9 cellular contexts compared by ENCODE assay signal in the genomic region with DNA sequence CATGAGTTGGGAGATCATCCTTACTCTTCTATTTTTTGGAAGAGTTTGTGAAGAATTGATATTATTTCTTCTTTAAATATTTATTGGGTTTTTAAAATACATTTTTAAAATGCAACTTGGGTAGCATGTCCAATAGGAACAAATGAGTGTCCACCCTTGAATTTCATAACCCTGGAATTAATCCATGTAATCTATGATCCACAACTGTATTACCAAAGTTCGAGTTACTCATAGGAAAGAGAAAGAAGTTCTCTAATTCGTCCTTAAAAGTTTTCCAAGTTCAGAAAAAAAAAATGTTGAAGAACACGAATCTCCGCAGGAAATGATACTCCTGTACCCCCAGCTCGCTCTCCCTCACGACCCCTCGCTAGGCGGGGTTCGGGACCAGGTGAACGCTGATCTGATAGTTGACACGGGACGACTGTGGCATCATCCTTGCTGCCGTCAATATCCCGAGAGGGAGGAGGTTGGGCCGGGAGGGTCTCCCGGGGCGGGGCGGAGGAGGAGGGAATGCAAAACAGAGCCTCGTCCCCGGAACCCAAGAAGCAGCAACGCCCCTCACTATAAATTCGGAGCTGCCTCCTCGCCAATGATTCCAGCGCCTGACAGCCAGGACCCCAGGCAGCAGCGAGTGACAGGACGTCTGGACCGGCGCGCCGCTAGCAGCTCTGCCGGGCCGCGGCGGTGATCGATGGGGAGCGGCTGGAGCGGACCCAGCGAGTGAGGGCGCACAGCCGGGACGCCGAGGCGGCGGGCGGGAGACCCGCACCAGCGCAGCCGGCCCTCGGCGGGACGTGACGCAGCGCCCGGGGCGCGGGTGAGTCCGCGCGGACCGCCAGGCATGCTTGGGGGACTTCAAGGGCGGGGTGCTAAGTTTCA. TPM values are rescaled to one million over a fixed set of nuclear protein-coding genes. Genes with fewer than 3 reads are reported as not detected.
A peak's percentile ranks its signal among the peaks of the same experiment; 100 is the strongest.
DNase-seq lines count a peak whose midpoint lies in the region; ATAC-seq and TF ChIP-seq lines count a peak whose summit lies in the region.
"Had no signal": no experiment of that assay in that cellular context is flagged by ENCODE, and none has a peak within 500 bp of the region (broad histone marks: within the 10 kb centered on the region; RNA-seq: fewer than 3 reads in every experiment).

TSS of gene AGTR1 (plus strand) at position 593 of the 879 bp plus-strand sequence. CDS start 43,133 bp downstream, outside the sequence.

- H3K9ac ChIP-seq in HUES48 (ENCODE audit: low read depth, low read length), result no peak within 1 kb of the TSS

- TF ChIP-seq POLR2A in suprapubic skin (IDR thresholded peaks at IDR 0.05), result peak; percentile 19 to 89

- DNase-seq in chondrocyte (ENCODE audit: low spot score) (no peak), left kidney (ENCODE audit: low read depth, low spot score) (peak; percentile 90), suprapubic skin (ENCODE audit: low spot score in 2 of 2) (peak; percentile 92 to 94), epidermal melanocyte (ENCODE audit: insufficient read length, low spot score) (no peak)
- DNase-seq in activated T-cell treated with anti-CD3 and anti-CD28 coated beads, Interleukin-2, amount 50 U/mL, for 1 hour, result no peak
- DNase-seq: SHP77 treated with DMSO at 0.1 percent for 48 hours had no signal

- 3% methylated on average over 33 of the region's 61 CpGs for WGBS in suprapubic skin

- H3K4me1 Mint-ChIP-seq in chondrocyte (ENCODE audit: low read depth), result peaks cover 13% of the 10 kb centered on the region

- no peaks in the 10 kb centered on the region for H3K9me3 ChIP-seq in HUES48 (ENCODE audit: control insufficient read depth, insufficient read depth, low read length)
- no peaks in the 10 kb centered on the region for H3K9me3 ChIP-seq in suprapubic skin

- ATAC-seq in HG03571 (IDR thresholded peaks at IDR 0.05; ENCODE audit: unreplicated experiment) (no peak), HG02610 (IDR thresholded peaks at IDR 0.05; ENCODE audit: unreplicated experiment) (no peak)

- TF ChIP-seq CTCF in chondrocyte (IDR thresholded peaks at IDR 0.05), result no peak
- no peak for TF ChIP-seq CTCF in suprapubic skin (IDR thresholded peaks at IDR 0.05)

- H3K27me3 ChIP-seq in HUES48 (ENCODE audit: control insufficient read depth, insufficient read depth, low read length) (peaks cover 38% of the 10 kb centered on the region), suprapubic skin (peaks cover 12% of the 10 kb centered on the region)

- peak within 1 kb of the TSS; percentile 76 for H3K27ac Mint-ChIP-seq in chondrocyte (ENCODE audit: unreplicated experiment)

- H3K4me3 ChIP-seq in HUES48 (ENCODE audit: low read depth, low read length) (peak within 1 kb of the TSS; percentile 56), suprapubic skin (peak within 1 kb of the TSS; percentile 50)

- H3K4me1 ChIP-seq in HUES48 (ENCODE audit: control insufficient read depth, insufficient read depth, low read length), result no peaks in the 10 kb centered on the region
- peaks cover 7% of the 10 kb centered on the region for H3K4me1 ChIP-seq in suprapubic skin

- no peaks in the 10 kb centered on the region for H3K36me3 ChIP-seq in HUES48 (ENCODE audit: control insufficient read depth, insufficient read depth, low read length)
- no peaks in the 10 kb centered on the region for H3K36me3 ChIP-seq in suprapubic skin

- peak within 1 kb of the TSS; percentile 90 for H3K4me3 Mint-ChIP-seq in chondrocyte (ENCODE audit: unreplicated experiment)

- H3K36me3 Mint-ChIP-seq in chondrocyte (ENCODE audit: low read depth), result no peaks in the 10 kb centered on the region

- peaks cover under 1% of the 10 kb centered on the region for H3K9me3 Mint-ChIP-seq in chondrocyte (ENCODE audit: low read depth)

- H3K27ac ChIP-seq in HUES48 (ENCODE audit: low read depth, low read length) (no peak within 1 kb of the TSS), suprapubic skin (peak within 1 kb of the TSS; percentile 75)

- TF ChIP-seq EP300 in suprapubic skin (IDR thresholded peaks at IDR 0.05), result no peak

- no peaks in the 10 kb centered on the region for H3K27me3 Mint-ChIP-seq in chondrocyte (ENCODE audit: low read depth)

RNA-seq across cellular contexts. Expression of gene AGTR1, which starts in this region (rescaled TPM):
- total RNA-seq in chondrocyte (2.1 to 2.2 TPM (median 2.1 TPM) in 3 replicates), suprapubic skin (10 to 100 TPM in 3 of 4 donors, 1 to 10 TPM in 1; 6.3 to 17.4 (median 14.1) TPM)

Comparison
In these comparisons a context has a peak if more than half of its experiments do, and no peak if none do; other contexts are left out.
1. DNase-seq: peak in left kidney (single experiment) and suprapubic skin (2 of 2); none in chondrocyte (single experiment), epidermal melanocyte (single experiment) and activated T-cell treated with anti-CD3 and anti-CD28 coated beads, Interleukin-2, amount 50 U/mL, for 1 hour (single experiment).